In the genomic region with DNA sequence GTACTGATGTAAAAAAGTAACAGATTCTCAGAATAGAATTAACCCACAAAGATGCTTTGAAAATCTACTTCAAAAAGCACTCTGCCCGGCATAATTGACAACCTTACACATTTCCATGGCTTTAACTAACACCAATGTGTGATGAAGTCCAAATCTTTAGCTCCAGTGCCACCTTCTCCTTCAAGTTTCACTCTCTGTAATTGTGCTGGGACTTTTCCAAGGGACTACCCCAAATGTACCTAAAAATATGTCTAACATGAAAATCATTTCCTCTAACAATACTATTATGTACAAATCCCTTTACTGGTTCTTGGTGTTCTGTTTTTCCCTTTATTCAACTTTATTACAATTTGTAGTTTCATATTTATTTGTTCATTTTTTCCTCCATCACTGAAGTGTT, we compare ENCODE assay signal across 26 cellular contexts.
"Had no signal": no experiment of that assay in that cellular context is flagged by ENCODE, and none has a peak within 500 bp of the region (broad histone marks: within the 10 kb centered on the region; RNA-seq: fewer than 3 reads in every experiment).

No MANE protein-coding gene starts in this region.

- DNase-seq: activated B cell treated with CpG ODN at 0.5 μM for 24 hours; activated CD4-positive, alpha-beta T cell treated with anti-CD3 and anti-CD28 coated beads for 1 hour; activated CD4-positive, alpha-beta T cell treated with anti-CD3 and anti-CD28 coated beads, Interleukin-2, amount 10 ng/mL, durations not matched to agents 24 days and 14 days; activated CD4-positive, alpha-beta T cell treated with anti-CD3 and anti-CD28 coated beads, Interleukin-2, amount 50 U/mL, for 48 hours; activated CD8-positive, alpha-beta memory T cell treated with anti-CD3 and anti-CD28 coated beads, Interleukin-2, amount 10 ng/mL, durations not matched to agents 7 days and 5 days; activated effector memory CD4-positive, alpha-beta T cell treated with anti-CD3 and anti-CD28 coated beads, Interleukin-2, amount 50 U/mL, for 16 hours; activated naive CD4-positive, alpha-beta T cell treated with anti-CD3 and anti-CD28 coated beads for 36 hours; activated T-cell treated with anti-CD3 and anti-CD28 coated beads, Interleukin-2, amount 50 U/mL, for 24 hours; amygdala; brain microvascular endothelial cell; NCI-H1092; NCI-H1417 treated with DMSO at 0.1 percent for 48 hours; NCI-H1694; NCI-H2029; NCI-H2107; NCI-H2171 treated with DMSO at 0.1 percent for 48 hours; NCI-H345; NCI-H510A; NCI-H526 treated with DMSO at 0.1 percent for 48 hours; NCI-H82; NK-92 treated with Interleukin-12 subunit alpha and Interleukin-12 subunit beta, amount 100 ng/mL, for 24 hours; SHP77 treated with DMSO at 0.1 percent for 48 hours; T-helper 17 cell; T1000 had no signal

- H3K27me3 ChIP-seq: brain microvascular endothelial cell, cardiac muscle cell had no signal

- H3K27ac ChIP-seq: brain microvascular endothelial cell, cardiac muscle cell had no signal

- H3K4me3 ChIP-seq: cardiac muscle cell had no signal

- FAIRE-seq: TTC549 had no signal

- ATAC-seq: activated CD8-positive, alpha-beta memory T cell treated with anti-CD3 and anti-CD28 coated beads, Interleukin-2, amount 10 ng/mL, durations not matched to agents 7 days and 5 days; T-helper 17 cell had no signal

- H3K36me3 ChIP-seq: brain microvascular endothelial cell, cardiac muscle cell had no signal
